In genomic region chr2:10084956-10085851, GRCh38 we compare ENCODE assay signal across 19 cellular contexts. TPM values are rescaled to one million over a fixed set of nuclear protein-coding genes. Genes with fewer than 3 reads are reported as not detected.
"Had no signal": no experiment of that assay in that cellular context is flagged by ENCODE, and none has a peak within 500 bp of the region (broad histone marks: within the 10 kb centered on the region; RNA-seq: fewer than 3 reads in every experiment).

No MANE protein-coding gene starts in this region.

- H3K36me3 Mint-ChIP-seq: activated naive CD4-positive, alpha-beta T cell treated with anti-CD3 and anti-CD28 coated beads, Interleukin-2, amount 50 U/mL, for 72 hours; memory B cell; WTC11 had no signal

- H3K27me3 ChIP-seq: thyroid gland had no signal

- H3K27ac Mint-ChIP-seq: activated naive CD4-positive, alpha-beta T cell treated with anti-CD3 and anti-CD28 coated beads, Interleukin-2, amount 50 U/mL, for 72 hours; memory B cell; nephron progenitor cell; WTC11 had no signal

- H3K9me3 ChIP-seq: colonic mucosa, gastroesophageal sphincter, heart left ventricle, thyroid gland, upper lobe of right lung had no signal

- H3K9me3 Mint-ChIP-seq: activated naive CD4-positive, alpha-beta T cell treated with anti-CD3 and anti-CD28 coated beads, Interleukin-2, amount 50 U/mL, for 72 hours; memory B cell; nephron progenitor cell; WTC11 had no signal

- H3K36me3 ChIP-seq: colonic mucosa, gastroesophageal sphincter, heart left ventricle, thyroid gland, upper lobe of right lung had no signal

- H3K4me3 ChIP-seq: colonic mucosa, gastroesophageal sphincter, heart left ventricle, thyroid gland, upper lobe of right lung had no signal

- FAIRE-seq: bronchial epithelial cell had no signal

- DNase-seq: activated gamma-delta T cell treated with Interleukin-2 at 50 U/mL for 16 hours; activated T-cell treated with anti-CD3 and anti-CD28 coated beads, Interleukin-2, amount 50 U/mL, for 1 hour; colonic mucosa; heart left ventricle; islet precursor cell; nephron progenitor cell; nucleus accumbens; posterior cingulate gyrus; stimulated activated CD4-positive, alpha-beta T cell treated with anti-CD3 and anti-CD28 coated beads, Interleukin-4, amount 100 ng/mL, for 24 hours; stimulated activated naive CD4-positive, alpha-beta T cell treated with Interleukin-2 at 50 U/mL for 16 hours; T-helper 1 cell; thyroid gland; upper lobe of right lung had no signal

- H3K27ac ChIP-seq: colonic mucosa, epithelial cell of prostate, gastroesophageal sphincter, heart left ventricle, thyroid gland, upper lobe of right lung had no signal

- H3K4me3 Mint-ChIP-seq: memory B cell, nephron progenitor cell, WTC11 had no signal

RNA-seq across cellular contexts. Expression of gene CYS1, which starts 5.0 kb away (rescaled TPM):
- total RNA-seq: activated naive CD4-positive, alpha-beta T cell treated with anti-CD3 and anti-CD28 coated beads, Interleukin-2, amount 50 U/mL, for 72 hours had no signal
